In the genomic region with DNA sequence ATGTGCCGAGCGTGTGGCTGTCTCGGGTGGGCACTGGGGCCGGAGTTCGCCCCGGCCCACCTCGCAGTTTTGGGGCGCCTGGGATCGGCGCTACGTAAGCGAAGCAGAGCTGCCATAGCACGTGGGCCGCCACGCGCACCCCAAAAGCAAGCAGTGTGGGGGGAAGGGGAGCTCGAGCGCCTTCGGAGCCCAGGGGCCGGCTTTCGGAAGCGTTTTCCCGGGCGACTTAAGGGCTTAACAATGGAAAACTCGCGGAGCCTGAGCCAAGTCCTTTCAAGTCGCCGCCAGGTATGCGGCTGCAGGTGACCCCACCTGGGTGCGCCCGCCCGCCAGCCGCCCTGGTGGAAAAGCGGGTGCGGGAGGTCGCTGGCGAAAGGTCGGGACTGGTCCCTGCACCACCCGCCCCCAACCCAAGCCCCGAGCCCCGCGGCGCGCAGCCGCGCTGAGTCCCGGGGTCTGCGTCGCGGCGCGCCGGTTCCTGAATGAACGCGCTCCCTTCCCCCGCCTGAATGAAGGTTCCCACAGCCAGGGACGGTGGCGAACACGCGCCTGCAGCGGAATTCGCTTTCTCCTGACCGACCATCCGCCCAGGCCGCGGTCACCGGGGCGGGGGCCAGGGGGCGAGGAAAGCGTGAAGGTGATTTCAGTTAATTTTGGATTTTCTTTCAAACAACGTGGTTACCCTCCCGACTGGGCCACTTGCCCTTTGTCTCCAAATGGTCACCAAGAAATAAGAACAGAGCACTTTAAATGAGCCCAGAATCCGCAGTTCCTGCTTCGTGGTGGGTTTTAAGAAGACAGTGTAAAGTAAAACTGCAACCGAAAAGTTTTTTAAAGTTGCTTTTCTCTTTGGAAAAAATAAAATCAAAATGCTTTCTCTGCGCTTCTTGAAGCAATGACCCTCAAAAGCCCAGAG, we compare ENCODE assay signal across 8 cellular contexts. TPM values are rescaled to one million over a fixed set of nuclear protein-coding genes. Genes with fewer than 3 reads are reported as not detected.
A peak's percentile ranks its signal among the peaks of the same experiment; 100 is the strongest.
DNase-seq lines count a peak whose midpoint lies in the region; ATAC-seq, FAIRE-seq and TF ChIP-seq lines count a peak whose summit lies in the region.

No MANE protein-coding gene starts in this region.

- H3K18ac ChIP-seq in IMR-90 (ENCODE audit: low read depth, low read length), result peak overlapping the region; percentile 78

- POLR2A ChIA-PET in BJ (lab: Charles Lee), result no interaction called here
- POLR2A ChIA-PET in IMR-90 (lab: Charles Lee; ENCODE audit: unreplicated experiment), result interaction anchor here (1.2 to 1.9 kb wide), 2 partner anchors 218 to 341 kb away, joined by 4 to 5 read pairs; no protein-coding TSS in a partner anchor

- H3K4ac ChIP-seq in IMR-90 (ENCODE audit: low read depth, low read length), result peak overlapping the region; percentile 93

- peak overlapping the region; percentile 87 for H2BK5ac ChIP-seq in IMR-90 (ENCODE audit: low read depth, low read length, poor library complexity, severe bottlenecking)

- H3K23ac ChIP-seq in IMR-90 (ENCODE audit: low read depth, low read length), result peak overlapping the region; percentile 94

- FAIRE-seq in small intestine (lab: Jason Lieb, UNC), result no peak

- H4K91ac ChIP-seq in IMR-90 (ENCODE audit: insufficient read depth, low read depth, low read length), result peak overlapping the region; percentile 85

- H2AK5ac ChIP-seq in IMR-90 (ENCODE audit: low read depth, low read length), result peak overlapping the region; percentile 69

- TF ChIP-seq POLR2A in IMR-90 (IDR thresholded peaks at IDR 0.05; ENCODE audit: low read depth, low read length), result no peak

- H2AK9ac ChIP-seq in IMR-90 (replicated peaks; ENCODE audit: low read depth, low read length, poor library complexity), result peak overlapping the region; percentile 94

- no TSS peak for BruUV-seq in IMR-90 (replicated peaks; lab: Mats Ljungman, UMichigan)

- H3K4me1 ChIP-seq in IMR-90 (ENCODE audit: control insufficient read depth, insufficient read depth, low read length) (peaks cover 5% of the 10 kb centered on the region), small intestine (ENCODE audit: control insufficient read depth in 2 of 2, insufficient read depth in 1 of 2, low read depth in 1 of 2, low read length in 1 of 2) (peaks cover 0 to 16% of the 10 kb centered on the region in 2 donors)

- peak overlapping the region; percentile 92 for H4K5ac ChIP-seq in IMR-90 (ENCODE audit: low read depth, low read length)

- no peak for ATAC-seq in IMR-90 (ENCODE audit: low read depth)
- no peak for ATAC-seq in GM21825 (IDR thresholded peaks at IDR 0.05; ENCODE audit: unreplicated experiment)

- WGBS in IMR-90 (ENCODE audit: extremely low coverage in 2 of 2, insufficient read length in 1 of 2), 2 experiments, result 8% methylated on average over 33 of the region's 76 CpGs; no CpG with 5 or more reads in 1 of the 2 experiments
- WGBS in small intestine, 3 donors, result 1 to 3% (median 2%) methylated on average over 58 to 76 of the region's 76 CpGs

- peak overlapping the region; percentile 92 to 96 for H4K8ac ChIP-seq in IMR-90 (ENCODE audit: low read depth in 2 of 2, low read length in 2 of 2)

- H2BK15ac ChIP-seq in IMR-90 (ENCODE audit: low read depth, low read length), result peak overlapping the region; percentile 97; the same call in 2 of the 3 replicates

- H2BK120ac ChIP-seq in IMR-90 (ENCODE audit: low read depth, low read length), result peak overlapping the region; percentile 91

- peaks cover 9% of the 10 kb centered on the region for H3K9me1 ChIP-seq in IMR-90 (ENCODE audit: insufficient read depth, low read length)

- H3K27ac ChIP-seq in IMR-90 (ENCODE audit: insufficient read depth, low read length) (peak overlapping the region; percentile 96), small intestine (ENCODE audit: low read depth in 1 of 2, low read length in 1 of 2) (peak overlapping the region in 1 of 2 donors; percentile 84)

- peak overlapping the region; percentile 84 for H3K9ac ChIP-seq in IMR-90 (ENCODE audit: low read depth, low read length)

- peak overlapping the region; percentile 88 for H3K4me2 ChIP-seq in IMR-90 (ENCODE audit: low read depth, low read length)

- H3K4me3 ChIP-seq in BJ (ENCODE audit: low read depth, low read length) (peak overlapping the region; percentile 42), IMR-90 (ENCODE audit: insufficient read depth, low read depth, low read length) (peak overlapping the region; percentile 44), iPS-18c (ENCODE audit: insufficient read depth, low read depth, low read length) (peak overlapping the region; percentile 63), small intestine (ENCODE audit: low read depth in 1 of 2, low read length in 2 of 2) (peak overlapping the region in 1 of 2 donors; percentile 50)

- H3K9me3 ChIP-seq in IMR-90 (ENCODE audit: control insufficient read depth, insufficient read depth, low read length), result no peaks in the 10 kb centered on the region
- no peaks in the 10 kb centered on the region for H3K9me3 ChIP-seq in iPS-18c (ENCODE audit: control insufficient read depth, insufficient read depth, low read length)
- no peaks in the 10 kb centered on the region for H3K9me3 ChIP-seq in small intestine (ENCODE audit: control insufficient read depth, low read depth)

- TF ChIP-seq CTCF in BJ (IDR thresholded peaks at IDR 0.05; ENCODE audit: insufficient read depth, low read depth, low read length) (no peak), IMR-90 (conservative IDR thresholded peaks at IDR 0.05; ENCODE audit: low read depth, low read length) (no peak)

- peak overlapping the region; percentile 76 for H2BK20ac ChIP-seq in IMR-90 (ENCODE audit: low read depth, low read length)

- peak overlapping the region; percentile 81; the same call in 1 of the 2 replicates for H3K56ac ChIP-seq in IMR-90 (ENCODE audit: extremely low read depth, insufficient read depth, low read length)

- in situ Hi-C loops in IMR-90 (cut with MboI; ENCODE audit: low sequenced_read_pairs), result loop anchor here (10.0 kb wide), 1 partner anchor 193 kb away; no protein-coding TSS in a partner anchor

- peaks cover 12% of the 10 kb centered on the region for H4K20me1 ChIP-seq in IMR-90 (ENCODE audit: insufficient read depth, low read length)

- peaks cover 0 to 31% of the 10 kb centered on the region in 2 experiments; a peak in 2 of 4 replicates for H3K79me1 ChIP-seq in IMR-90 (ENCODE audit: low read depth in 1 of 2, low read length in 2 of 2)

- intact Hi-C loops in IMR-90 (cut with micrococcal nuclease), result no loop called here

- H2AFZ ChIP-seq in IMR-90 (replicated peaks; ENCODE audit: low read length, poor library complexity), result peak overlapping the region; percentile 84

- H3K36me3 ChIP-seq in BJ (ENCODE audit: control insufficient read depth, insufficient read depth, low read length), result peaks cover 2% of the 10 kb centered on the region; the same call in 1 of the 2 replicates
- H3K36me3 ChIP-seq in IMR-90 (ENCODE audit: control insufficient read depth, insufficient read depth, low read length), result peaks cover 2% of the 10 kb centered on the region; the same call in 1 of the 2 replicates
- no peaks in the 10 kb centered on the region for H3K36me3 ChIP-seq in small intestine (ENCODE audit: control insufficient read depth in 2 of 2, insufficient read depth in 2 of 2, low read length in 2 of 2)

- no peak for DNase-seq in BJ (ENCODE audit: low read depth)
- peak; percentile 65 for DNase-seq in IMR-90
- DNase-seq in astrocyte of the hippocampus (ENCODE audit: low read depth, low spot score), result peak; percentile 83
- DNase-seq in small intestine, result peak; percentile 56
- DNase-seq in T-helper 1 cell, result no peak
- no peak for DNase-seq in DMS153 treated with DMSO at 0.1 percent for 48 hours (lab: John Stamatoyannopoulos, UW; ENCODE audit: unreplicated experiment)

- CTCF ChIA-PET in BJ (lab: Yijun Ruan, JAX) (interaction anchor here (0.6 to 1.2 kb wide), 3 partner anchors 45 to 487 kb away, joined by 3 to 4 read pairs (median 4); no protein-coding TSS in a partner anchor), IMR-90 (lab: Yijun Ruan, JAX) (no interaction called here)

- TF ChIP-seq RAD21 in IMR-90 (IDR thresholded peaks at IDR 0.05; ENCODE audit: low read length), result no peak

- dilution Hi-C loops in IMR-90 (cut with HindIII; ENCODE audit: low sequenced_read_pairs, unreplicated experiment), result no loop called here

- peak overlapping the region; percentile 92 for H3K14ac ChIP-seq in IMR-90 (replicated peaks; ENCODE audit: low read depth, low read length)

- H3K27me3 ChIP-seq in BJ (ENCODE audit: control insufficient read depth, insufficient read depth, low read length) (no peaks in the 10 kb centered on the region), IMR-90 (ENCODE audit: control insufficient read depth, insufficient read depth, low read length) (no peaks in the 10 kb centered on the region), small intestine (ENCODE audit: control insufficient read depth in 2 of 2, insufficient read depth in 2 of 2, low read length in 2 of 2) (peaks cover 2 to 13% of the 10 kb centered on the region in 2 donors)

TF ChIP-seq in IMR-90, 13 proteins besides CTCF, POLR2A, EP300 and RAD21:
- TF ChIP-seq MAZ (IDR thresholded peaks at IDR 0.05; ENCODE audit: borderline replicate concordance, low read depth, low read length) (peak; percentile 48; the same call in 1 of the 2 replicates), BHLHE40 (IDR thresholded peaks at IDR 0.05; ENCODE audit: low read depth, low read length) (no peak)
TF ChIP-seq in IMR-90: peak in this region for 1.

RNA-seq across cellular contexts. Expression of gene CCND1, which starts 2.7 kb away (rescaled TPM):
- polyA plus RNA-seq in BJ (2011; rRNA removed) (186 and 307 TPM in 2 replicates), IMR-90 (2012; rRNA removed) (481 and 872 TPM in 2 replicates), small intestine (10 to 100 TPM in 1 of 3 donors, 1 to 10 TPM in 2; 6.2 to 24.6 (median 6.7) TPM)
- 448 and 688 TPM in 2 replicates for polyA minus RNA-seq in BJ (2011; rRNA and poly(A)+ RNA removed)
- 717 and 748 TPM in 2 replicates for total RNA-seq in IMR-90 (2012; rRNA removed)
- 498 and 688 TPM in 2 replicates for polyA plus RNA-seq in IMR-90 (2012; cell fraction: cytosol; rRNA removed)
- 405 and 823 TPM in 2 replicates for polyA plus RNA-seq in IMR-90 (2012; cell fraction: nucleus; rRNA removed; ENCODE audit: low replicate concordance)

RNA-seq across cellular contexts. Expression of gene LTO1, which starts 36.9 kb away (rescaled TPM):
- polyA plus RNA-seq in BJ (2011; rRNA removed) (13.7 and 14.5 TPM in 2 replicates), IMR-90 (2012; rRNA removed) (18.8 and 23.5 TPM in 2 replicates), small intestine (10 to 100 TPM; 14.6 to 18.6 (median 16.8) TPM)
- 6.7 and 7.5 TPM in 2 replicates for polyA minus RNA-seq in BJ (2011; rRNA and poly(A)+ RNA removed)
- total RNA-seq in IMR-90 (2012; rRNA removed), result 8.2 and 16.7 TPM in 2 replicates
- polyA plus RNA-seq in IMR-90 (2012; cell fraction: cytosol; rRNA removed), result 14.0 and 16.6 TPM in 2 replicates
- 58.0 and 79.5 TPM in 2 replicates for polyA plus RNA-seq in IMR-90 (2012; cell fraction: nucleus; rRNA removed; ENCODE audit: low replicate concordance)

Comparison
In these comparisons a context has a peak if more than half of its experiments do, and no peak if none do; other contexts are left out.
1. DNase-seq: peak in IMR-90 (single experiment), astrocyte of the hippocampus (single experiment) and small intestine (single experiment); none in BJ (single experiment), T-helper 1 cell (0 of 5) and DMS153 treated with DMSO at 0.1 percent for 48 hours (single experiment).